ENCODE assay signal across 12 cellular contexts in genomic region chr17:17711708-17712141, GRCh38. TPM values are rescaled to one million over a fixed set of nuclear protein-coding genes. Genes with fewer than 3 reads are reported as not detected.
DNase-seq lines count a peak whose midpoint lies in the region; ATAC-seq and TF ChIP-seq lines count a peak whose summit lies in the region.
"Had no signal": no experiment of that assay in that cellular context is flagged by ENCODE, and none has a peak within 500 bp of the region (broad histone marks: within the 10 kb centered on the region; RNA-seq: fewer than 3 reads in every experiment).

No MANE protein-coding gene starts in this region.

- H3K36me3 ChIP-seq in SJSA1, result peaks cover 26% of the 10 kb centered on the region
- H3K36me3 ChIP-seq in iPS-15b (ENCODE audit: control insufficient read depth, insufficient read depth, low read length), result no peaks in the 10 kb centered on the region
- H3K36me3 ChIP-seq in rectal smooth muscle tissue (ENCODE audit: control insufficient read depth, insufficient read depth, low read length), result no peaks in the 10 kb centered on the region
- H3K36me3 ChIP-seq: HAP-1 had no signal

- no peak for ATAC-seq in stimulated activated naive B cell treated with anti-CD40 and anti-IgM and Interleukin-4, amounts not matched to agents 10 μg/mL and 1 μg/mL and 100 μg/mL, for 72 hours (replicated peaks)
- ATAC-seq in HG03135 (IDR thresholded peaks at IDR 0.05; ENCODE audit: unreplicated experiment), result no peak

- H3K27ac ChIP-seq in SJSA1, result peak overlapping the region; percentile 74
- H3K27ac ChIP-seq in rectal smooth muscle tissue (ENCODE audit: low read depth, low read length), result peak overlapping the region; percentile 83

- no peak overlapping the region for H3K4me3 Mint-ChIP-seq in CD14-positive monocyte
- peak overlapping the region in 1 of 2 donors; percentile 4 for H3K4me3 Mint-ChIP-seq in stimulated activated naive B cell treated with anti-CD40 and anti-IgM and Interleukin-4, amounts not matched to agents 10 μg/mL and 1 μg/mL and 100 μg/mL, for 72 hours
- H3K4me3 Mint-ChIP-seq: CD8-positive, alpha-beta T cell had no signal

- H3K27ac Mint-ChIP-seq in CD14-positive monocyte, result peak overlapping the region in 5 of 7 donors; percentile 72 to 88 (median 87)
- no peak overlapping the region for H3K27ac Mint-ChIP-seq in stimulated activated naive B cell treated with anti-CD40 and anti-IgM and Interleukin-4, amounts not matched to agents 10 μg/mL and 1 μg/mL and 100 μg/mL, for 72 hours
- H3K27ac Mint-ChIP-seq: CD8-positive, alpha-beta T cell had no signal

- no peak for TF ChIP-seq POLR2A in erythroblast (IDR thresholded peaks at IDR 0.05; ENCODE audit: low read length)

- H3K4me1 Mint-ChIP-seq in CD14-positive monocyte, result peaks cover 32% of the 10 kb centered on the region
- H3K4me1 Mint-ChIP-seq in stimulated activated naive B cell treated with anti-CD40 and anti-IgM and Interleukin-4, amounts not matched to agents 10 μg/mL and 1 μg/mL and 100 μg/mL, for 72 hours, result peaks cover 38 to 45% of the 10 kb centered on the region in 2 donors

- H3K9me3 ChIP-seq in SJSA1 (replicated peaks) (no peaks in the 10 kb centered on the region), iPS-15b (ENCODE audit: control insufficient read depth, insufficient read depth, low read length) (no peaks in the 10 kb centered on the region)
- H3K9me3 ChIP-seq: HAP-1 had no signal

- intact Hi-C loops in CD14-positive monocyte (cut with micrococcal nuclease), result no loop called here

- H3K27me3 Mint-ChIP-seq in CD14-positive monocyte (ENCODE audit: low read depth in 3 of 3), result no peaks in the 10 kb centered on the region
- H3K27me3 Mint-ChIP-seq in stimulated activated naive B cell treated with anti-CD40 and anti-IgM and Interleukin-4, amounts not matched to agents 10 μg/mL and 1 μg/mL and 100 μg/mL, for 72 hours, result peaks cover 0 to 4% of the 10 kb centered on the region in 2 donors

- TF ChIP-seq CTCF in CD14-positive monocyte (IDR thresholded peaks at IDR 0.05), result no peak

- peaks cover 12 to 17% of the 10 kb centered on the region in 2 donors for H3K36me3 Mint-ChIP-seq in CD14-positive monocyte
- H3K36me3 Mint-ChIP-seq in stimulated activated naive B cell treated with anti-CD40 and anti-IgM and Interleukin-4, amounts not matched to agents 10 μg/mL and 1 μg/mL and 100 μg/mL, for 72 hours, result peaks cover 8 to 18% of the 10 kb centered on the region in 2 donors

- H3K27me3 ChIP-seq in SJSA1 (replicated peaks) (no peaks in the 10 kb centered on the region), iPS-15b (ENCODE audit: control insufficient read depth, insufficient read depth, low read length) (peaks cover 92% of the 10 kb centered on the region), rectal smooth muscle tissue (ENCODE audit: control insufficient read depth, insufficient read depth, low read length) (no peaks in the 10 kb centered on the region)

- DNase-seq in CD14-positive monocyte (ENCODE audit: low spot score) (no peak), SJSA1 (ENCODE audit: low read depth in 1 of 2, low spot score in 2 of 2) (peak; percentile 68), NCI-H2196 treated with DMSO at 0.1 percent for 48 hours (lab: John Stamatoyannopoulos, UW; ENCODE audit: unreplicated experiment) (no peak), erythroblast (lab: John Stamatoyannopoulos, UW) (no peak)
- DNase-seq in stimulated activated naive B cell treated with anti-CD40 and anti-IgM and Interleukin-4, amounts not matched to agents 10 μg/mL and 1 μg/mL and 100 μg/mL, for 72 hours, result no peak
- DNase-seq: CD8-positive, alpha-beta T cell; cortex of kidney; NCI-H1417 had no signal

- H3K9ac ChIP-seq in iPS-15b (ENCODE audit: low read depth, low read length) (no peak overlapping the region), rectal smooth muscle tissue (ENCODE audit: low read length) (no peak overlapping the region)

- H3K4me1 ChIP-seq in SJSA1 (replicated peaks), result peaks cover 56% of the 10 kb centered on the region
- H3K4me1 ChIP-seq in iPS-15b (ENCODE audit: control insufficient read depth, insufficient read depth, low read length), result peaks cover 16% of the 10 kb centered on the region
- H3K4me1 ChIP-seq in rectal smooth muscle tissue (ENCODE audit: control insufficient read depth, insufficient read depth, low read length), result peaks cover 32% of the 10 kb centered on the region

- peaks cover 0 to 2% (median 0%) of the 10 kb centered on the region in 7 donors for H3K9me3 Mint-ChIP-seq in CD14-positive monocyte
- no peaks in the 10 kb centered on the region for H3K9me3 Mint-ChIP-seq in stimulated activated naive B cell treated with anti-CD40 and anti-IgM and Interleukin-4, amounts not matched to agents 10 μg/mL and 1 μg/mL and 100 μg/mL, for 72 hours
- H3K9me3 Mint-ChIP-seq: CD8-positive, alpha-beta T cell had no signal

- H3K4me3 ChIP-seq in SJSA1 (no peak overlapping the region), iPS-15b (ENCODE audit: low read depth, low read length) (peak overlapping the region; percentile 40), rectal smooth muscle tissue (ENCODE audit: low read length) (no peak overlapping the region)
- H3K4me3 ChIP-seq: HAP-1 had no signal

RNA-seq across cellular contexts. Expression of gene RAI1, which starts 30.5 kb away (rescaled TPM):
- polyA plus RNA-seq in CD14-positive monocyte, result 1 to 10 TPM in 1 of 2 donors, under 1 TPM in 1; 0.89 to 1.5 TPM
- total RNA-seq in SJSA1 (2014; rRNA removed; shearing (Covaris generic)), result 7.6 and 12.7 TPM in 2 replicates

Comparison
In these comparisons a context has a peak if more than half of its experiments do, and no peak if none do; other contexts are left out.
1. DNase-seq: peak in SJSA1 (2 of 2); none in CD14-positive monocyte (single experiment), stimulated activated naive B cell treated with anti-CD40 and anti-IgM and Interleukin-4, amounts not matched to agents 10 μg/mL and 1 μg/mL and 100 μg/mL, for 72 hours (single experiment), NCI-H2196 treated with DMSO at 0.1 percent for 48 hours (single experiment) and erythroblast (0 of 2).